In the genomic region with DNA sequence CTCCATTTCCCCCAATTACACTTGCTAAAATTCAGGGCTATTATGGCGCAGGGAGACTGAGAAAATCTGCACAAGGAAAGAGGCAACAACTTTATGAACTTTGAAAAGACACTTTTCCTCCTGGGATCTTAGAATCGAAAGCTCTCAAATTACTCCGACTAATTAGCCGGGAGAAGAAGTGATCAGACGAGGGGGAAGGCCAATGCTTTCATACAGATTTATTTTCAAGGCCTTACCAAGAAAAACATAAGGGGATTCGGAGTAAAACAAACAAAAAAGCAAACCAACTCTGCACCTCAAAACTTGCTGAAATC, we compare ENCODE assay signal across 10 cellular contexts. TPM values are rescaled to one million over a fixed set of nuclear protein-coding genes. Genes with fewer than 3 reads are reported as not detected.
A peak's percentile ranks its signal among the peaks of the same experiment; 100 is the strongest.
DNase-seq lines count a peak whose midpoint lies in the region; ATAC-seq and TF ChIP-seq lines count a peak whose summit lies in the region.
"Had no signal": no experiment of that assay in that cellular context is flagged by ENCODE, and none has a peak within 500 bp of the region (broad histone marks: within the 10 kb centered on the region; RNA-seq: fewer than 3 reads in every experiment).

No MANE protein-coding gene starts in this region.

- peak overlapping the region; percentile 79 for H3K27ac ChIP-seq in A673 (ENCODE audit: low read depth, low read length, poor library complexity, severe bottlenecking)
- no peak overlapping the region for H3K27ac ChIP-seq in GM23248
- no peak overlapping the region for H3K27ac ChIP-seq in mesenchymal stem cell (ENCODE audit: low read length, poor library complexity, severe bottlenecking)

- H3K27ac Mint-ChIP-seq in activated naive CD8-positive, alpha-beta T cell treated with anti-CD3 and anti-CD28 coated beads, Interleukin-2, amount 10 ng/mL, durations not matched to agents 7 days and 5 days: peak overlapping the region; percentile 12

- H3K4me1 ChIP-seq in A673 (ENCODE audit: insufficient read depth, low read length, poor library complexity, severe bottlenecking) (peaks cover 52% of the 10 kb centered on the region), GM23248 (ENCODE audit: insufficient read depth) (no peaks in the 10 kb centered on the region; the same call in 1 of the 2 replicates), mesenchymal stem cell (ENCODE audit: control insufficient read depth, insufficient read depth, low read depth, low read length) (peaks cover 52% of the 10 kb centered on the region)

- peak overlapping the region; percentile 55 for H3K4me3 Mint-ChIP-seq in activated naive CD8-positive, alpha-beta T cell treated with anti-CD3 and anti-CD28 coated beads, Interleukin-2, amount 10 ng/mL, durations not matched to agents 7 days and 5 days

- no peaks in the 10 kb centered on the region for H3K9me2 ChIP-seq in GM23248 (ENCODE audit: insufficient read depth)

- no peaks in the 10 kb centered on the region for H3K9me3 ChIP-seq in A673 (ENCODE audit: low read depth, low read length, poor library complexity, severe bottlenecking)
- H3K9me3 ChIP-seq in GM23248 (ENCODE audit: low read depth): no peaks in the 10 kb centered on the region
- H3K9me3 ChIP-seq in mesenchymal stem cell (ENCODE audit: control insufficient read depth, low read length): no peaks in the 10 kb centered on the region

- no peaks in the 10 kb centered on the region for H3K79me2 ChIP-seq in GM23248 (ENCODE audit: insufficient read depth)

- no peak overlapping the region for H3K18ac ChIP-seq in mesenchymal stem cell (ENCODE audit: low read depth in 1 of 2, low read length in 2 of 2)

- H4K8ac ChIP-seq in mesenchymal stem cell (ENCODE audit: low read length): no peak overlapping the region

- H3K9me3 Mint-ChIP-seq in activated naive CD8-positive, alpha-beta T cell treated with anti-CD3 and anti-CD28 coated beads, Interleukin-2, amount 10 ng/mL, durations not matched to agents 7 days and 5 days: no peaks in the 10 kb centered on the region

- H3K23ac ChIP-seq in mesenchymal stem cell (ENCODE audit: low read length in 2 of 2): no peak overlapping the region

- H3K36me3 ChIP-seq in A673 (ENCODE audit: insufficient read depth, low read length, poor library complexity, severe bottlenecking) (no peaks in the 10 kb centered on the region), GM23248 (ENCODE audit: low read depth) (no peaks in the 10 kb centered on the region), mesenchymal stem cell (ENCODE audit: control insufficient read depth in 1 of 2, insufficient read depth in 2 of 2, low read depth in 1 of 2, low read length in 2 of 2) (peaks cover 0 to 3% of the 10 kb centered on the region in 2 experiments)

- peak overlapping the region; percentile 77 for H3K4me2 ChIP-seq in GM23248 (ENCODE audit: unreplicated experiment)
- peak overlapping the region; percentile 88 for H3K4me2 ChIP-seq in mesenchymal stem cell (ENCODE audit: low read length, poor library complexity, severe bottlenecking)

- H2AFZ ChIP-seq in GM23248: peak overlapping the region; percentile 58; the same call in 1 of the 2 replicates
- H2AFZ ChIP-seq in mesenchymal stem cell (ENCODE audit: low read depth, low read length): no peak overlapping the region

- no peak for ATAC-seq in activated naive CD8-positive, alpha-beta T cell treated with anti-CD3 and anti-CD28 coated beads, Interleukin-2, amount 10 ng/mL, durations not matched to agents 7 days and 5 days (ENCODE audit: low read depth)
- ATAC-seq in HG02840 (IDR thresholded peaks at IDR 0.05; ENCODE audit: low FRiP score, unreplicated experiment) (no peak), omental fat pad (ENCODE audit: low FRiP score) (no peak)

- H3K9ac ChIP-seq in GM23248 (no peak overlapping the region), mesenchymal stem cell (ENCODE audit: low read length) (no peak overlapping the region)

- WGBS in GM23248 (ENCODE audit: low coverage in 1 of 2, low lambda C conversion rate in 2 of 2, missing lambda C conversion rate in 2 of 2), 2 experiments: 54 to 55% methylated on average over 6 of the region's 6 CpGs
- 3% methylated on average over 5 of the region's 6 CpGs for WGBS in mesenchymal stem cell

- H3K4ac ChIP-seq in mesenchymal stem cell (ENCODE audit: low read depth in 1 of 2, low read length in 2 of 2): no peak overlapping the region

- CTCF ChIA-PET in A673 (lab: Charles Lee): interaction anchor here (0.6 kb wide), 1 partner anchor 168 kb away, joined by 3 read pairs; no protein-coding TSS in a partner anchor

- H2BK15ac ChIP-seq in mesenchymal stem cell (ENCODE audit: low read depth, poor library complexity, severe bottlenecking): no peak overlapping the region

- no peak overlapping the region for H3K14ac ChIP-seq in mesenchymal stem cell (ENCODE audit: low read length in 2 of 2)

- in situ Hi-C loops in GM23248 (cut with MboI): no loop called here

- H2BK120ac ChIP-seq in mesenchymal stem cell (ENCODE audit: low read depth, low read length): no peak overlapping the region

- H3K4me3 ChIP-seq in A673 (ENCODE audit: low read depth, low read length, poor library complexity, severe bottlenecking): peak overlapping the region; percentile 60
- H3K4me3 ChIP-seq in GM23248: peak overlapping the region; percentile 60; the same call in 1 of the 2 replicates
- peak overlapping the region in 1 of 2 experiments; percentile 55 for H3K4me3 ChIP-seq in mesenchymal stem cell (ENCODE audit: insufficient read depth in 1 of 2, low read depth in 1 of 2, low read length in 2 of 2)

- TF ChIP-seq CTCF in A673 (conservative IDR thresholded peaks at IDR 0.05; ENCODE audit: low read depth, low read length): no peak
- no peak for TF ChIP-seq CTCF in omental fat pad (IDR thresholded peaks at IDR 0.05)

- H4K91ac ChIP-seq in mesenchymal stem cell (ENCODE audit: low read length): no peak overlapping the region

- H4K20me1 ChIP-seq in GM23248 (ENCODE audit: insufficient read depth): no peaks in the 10 kb centered on the region

- H2AK5ac ChIP-seq in mesenchymal stem cell (ENCODE audit: low read length, severe bottlenecking): no peak overlapping the region

- intact Hi-C loops in A673 (cut with micrococcal nuclease; ENCODE audit: unreplicated experiment): no loop called here

- peaks cover 94% of the 10 kb centered on the region for H3K27me3 ChIP-seq in A673 (replicated peaks; ENCODE audit: insufficient read depth, low read depth, low read length, poor library complexity)
- H3K27me3 ChIP-seq in GM23248 (replicated peaks; ENCODE audit: insufficient read depth): peaks cover 89% of the 10 kb centered on the region
- H3K27me3 ChIP-seq in mesenchymal stem cell (ENCODE audit: control insufficient read depth in 1 of 2, insufficient read depth in 1 of 2, low read length in 2 of 2): peaks cover 96 to 99% of the 10 kb centered on the region in 2 experiments

- H3F3A ChIP-seq in GM23248 (ENCODE audit: insufficient read depth): no peaks in the 10 kb centered on the region

- DNase-seq in A673 (ENCODE audit: low spot score) (no peak), GM23248 (no peak), mesenchymal stem cell (no peak), NCI-H2227 treated with DMSO at 0.1 percent for 48 hours (lab: John Stamatoyannopoulos, UW) (no peak), omental fat pad (ENCODE audit: low spot score) (no peak), cortex of kidney (lab: John Stamatoyannopoulos, UW) (no peak)
- no peak for DNase-seq in activated naive CD8-positive, alpha-beta T cell treated with anti-CD3 and anti-CD28 coated beads, Interleukin-2, amount 10 ng/mL, durations not matched to agents 7 days and 5 days
- DNase-seq: midbrain had no signal

- no peak overlapping the region for H2BK5ac ChIP-seq in mesenchymal stem cell (ENCODE audit: low read depth, low read length, poor library complexity, severe bottlenecking)

- H3K27me3 Mint-ChIP-seq in activated naive CD8-positive, alpha-beta T cell treated with anti-CD3 and anti-CD28 coated beads, Interleukin-2, amount 10 ng/mL, durations not matched to agents 7 days and 5 days: peaks cover 81% of the 10 kb centered on the region

- H3K79me1 ChIP-seq in mesenchymal stem cell (replicated peaks; ENCODE audit: low read length, poor library complexity, severe bottlenecking): no peaks in the 10 kb centered on the region

- POLR2A ChIA-PET in A673 (lab: Charles Lee; ENCODE audit: low non-redundant PET): interaction anchor here (0.6 kb wide), 1 partner anchor 415 kb away, joined by 6 read pairs; no protein-coding TSS in a partner anchor
- POLR2A ChIA-PET in activated naive CD8-positive, alpha-beta T cell treated with anti-CD3 and anti-CD28 coated beads, Interleukin-2, amount 10 ng/mL, durations not matched to agents 7 days and 5 days (lab: Charles Lee): no interaction called here

- H3K36me3 Mint-ChIP-seq in activated naive CD8-positive, alpha-beta T cell treated with anti-CD3 and anti-CD28 coated beads, Interleukin-2, amount 10 ng/mL, durations not matched to agents 7 days and 5 days: peaks cover 4% of the 10 kb centered on the region

- H3K4me1 Mint-ChIP-seq in activated naive CD8-positive, alpha-beta T cell treated with anti-CD3 and anti-CD28 coated beads, Interleukin-2, amount 10 ng/mL, durations not matched to agents 7 days and 5 days: peaks cover 28% of the 10 kb centered on the region

- no TSS peak for BruUV-seq in A673 (replicated peaks; lab: Mats Ljungman, UMichigan)

- H2BK12ac ChIP-seq in mesenchymal stem cell (ENCODE audit: low read length in 2 of 2): no peak overlapping the region

RNA-seq across cellular contexts. Expression of a gene that starts 1.6 kb away (rescaled TPM):
- 22.4 and 33.9 TPM in 2 replicates for total RNA-seq in A673 (2021)
- not detected in 2 replicates for total RNA-seq in GM23248 (2014; rRNA removed; shearing (Covaris generic))
- polyA plus RNA-seq in GM23248 (2016; fragmentation: Nextera tagmentation; extraction: Ambion mirVana): 0.21 TPM in 1 of 2 replicates, not detected in the other
- not detected for total RNA-seq in activated naive CD8-positive, alpha-beta T cell treated with anti-CD3 and anti-CD28 coated beads, Interleukin-2, amount 10 ng/mL, durations not matched to agents 7 days and 5 days
- not detected for polyA plus RNA-seq in mesenchymal stem cell (2013, experiment 1 of 2)
- not detected for polyA plus RNA-seq in mesenchymal stem cell (2013, experiment 2 of 2)
- total RNA-seq in omental fat pad: under 1 TPM in 1 of 4 donors, not detected in 3; 0.46 TPM
- total RNA-seq: urinary bladder had no signal
- polyA plus RNA-seq: urinary bladder had no signal

Comparison
In these comparisons a context has a peak if more than half of its experiments do, and no peak if none do; other contexts are left out.
1. RNA of a gene that starts 1.6 kb away (total RNA-seq): 22.4 to 33.9 TPM in A673; 0.46 TPM in omental fat pad, not detected in GM23248 and not detected in activated naive CD8-positive, alpha-beta T cell treated with anti-CD3 and anti-CD28 coated beads, Interleukin-2, amount 10 ng/mL, durations not matched to agents 7 days and 5 days; every median in the first group is over 10 times any median in the second.